In genomic region chr18:35076126-35076525, GRCh38 we compare ENCODE assay signal across 1 cellular context.
TF ChIP-seq lines count a peak whose summit lies in the region.

No MANE protein-coding gene starts in this region.

TF ChIP-seq in endothelial cell of umbilical vein, 7 proteins besides CTCF, POLR2A, EP300 and RAD21:
- TF ChIP-seq POLR2AphosphoS5 (IDR thresholded peaks at IDR 0.05; ENCODE audit: insufficient read depth, low read depth, low read length) (no peak), JUN (IDR thresholded peaks at IDR 0.05; ENCODE audit: borderline replicate concordance, insufficient read depth, insufficient read length, low read depth) (no peak), GATA2 (IDR thresholded peaks at IDR 0.05; ENCODE audit: insufficient read depth, insufficient read length, low read depth, low read length) (no peak), MYC (IDR thresholded peaks at IDR 0.05; ENCODE audit: low read depth, low read length) (no peak), MAX (IDR thresholded peaks at IDR 0.05; ENCODE audit: insufficient read depth, insufficient read length) (no peak), EZH2 (IDR thresholded peaks at IDR 0.05; ENCODE audit: borderline replicate concordance, low read depth, low read length, severe bottlenecking) (no peak), FOS (IDR thresholded peaks at IDR 0.05; ENCODE audit: borderline replicate concordance, insufficient read depth, low read length) (no peak)
